ENCODE assay signal across 9 cellular contexts in genomic region chr17:2837147-2837561, GRCh38. TPM values are rescaled to one million over a fixed set of nuclear protein-coding genes. Genes with fewer than 3 reads are reported as not detected.
DNase-seq lines count a peak whose midpoint lies in the region; ATAC-seq lines count a peak whose summit lies in the region.
"Had no signal": no experiment of that assay in that cellular context is flagged by ENCODE, and none has a peak within 500 bp of the region (broad histone marks: within the 10 kb centered on the region; RNA-seq: fewer than 3 reads in every experiment).

No MANE protein-coding gene starts in this region.

- H3K9me2 ChIP-seq in Karpas-422 (replicated peaks; ENCODE audit: insufficient read depth, low read length), result no peaks in the 10 kb centered on the region

- H3K36me3 ChIP-seq in Karpas-422 (ENCODE audit: insufficient read depth, low read length), result no peaks in the 10 kb centered on the region
- H3K36me3 ChIP-seq: prostate gland had no signal

- H3K4me1 ChIP-seq in Karpas-422 (ENCODE audit: low read length), result peaks cover 10% of the 10 kb centered on the region
- H3K4me1 ChIP-seq: prostate gland, testis had no signal

- peak overlapping the region; percentile 23 for H3K4me2 ChIP-seq in Karpas-422 (ENCODE audit: low read depth, low read length, poor library complexity, severe bottlenecking)

- H3K27me3 ChIP-seq in Karpas-422 (ENCODE audit: low read length), result no peaks in the 10 kb centered on the region
- H3K27me3 ChIP-seq: testis had no signal

- ATAC-seq in GM19438 (IDR thresholded peaks at IDR 0.05; ENCODE audit: low read depth, unreplicated experiment) (peak; percentile 83), HG03280 (IDR thresholded peaks at IDR 0.05; ENCODE audit: unreplicated experiment) (no peak)
- ATAC-seq in stimulated activated memory B cell treated with anti-CD40 and anti-IgM and Interleukin-4, amounts not matched to agents 10 μg/mL and 1 μg/mL and 100 μg/mL, for 72 hours, result peak; percentile 100

- H4K20me1 ChIP-seq in Karpas-422 (ENCODE audit: insufficient read depth, low read depth, low read length), result no peaks in the 10 kb centered on the region

- peak overlapping the region; percentile 25 for H3K27ac Mint-ChIP-seq in stimulated activated memory B cell treated with anti-CD40 and anti-IgM and Interleukin-4, amounts not matched to agents 10 μg/mL and 1 μg/mL and 100 μg/mL, for 72 hours

- peaks cover 41% of the 10 kb centered on the region for H3K27me3 Mint-ChIP-seq in stimulated activated memory B cell treated with anti-CD40 and anti-IgM and Interleukin-4, amounts not matched to agents 10 μg/mL and 1 μg/mL and 100 μg/mL, for 72 hours

- DNase-seq in Karpas-422, result peak; percentile 83
- DNase-seq in activated naive CD4-positive, alpha-beta T cell treated with Interleukin-2 at 50 U/mL for 16 hours, result peak; percentile 46
- no peak for DNase-seq in DMS53 treated with DMSO at 0.1 percent for 48 hours (lab: John Stamatoyannopoulos, UW; ENCODE audit: unreplicated experiment)
- no peak for DNase-seq in KG1 (lab: John Stamatoyannopoulos, UW)
- DNase-seq: testis had no signal

- H3K36me3 Mint-ChIP-seq in stimulated activated memory B cell treated with anti-CD40 and anti-IgM and Interleukin-4, amounts not matched to agents 10 μg/mL and 1 μg/mL and 100 μg/mL, for 72 hours, result peaks cover 12% of the 10 kb centered on the region

- no peak overlapping the region for H3K4me3 ChIP-seq in Karpas-422 (ENCODE audit: low read length)
- H3K4me3 ChIP-seq: prostate gland, testis had no signal

- no peak overlapping the region for H3K27ac ChIP-seq in Karpas-422 (ENCODE audit: low read length)
- H3K27ac ChIP-seq: prostate gland, testis had no signal

- peaks cover 15% of the 10 kb centered on the region for H3K4me1 Mint-ChIP-seq in stimulated activated memory B cell treated with anti-CD40 and anti-IgM and Interleukin-4, amounts not matched to agents 10 μg/mL and 1 μg/mL and 100 μg/mL, for 72 hours

- no peaks in the 10 kb centered on the region for H3K79me2 ChIP-seq in Karpas-422 (ENCODE audit: low read length)

- H3K9me3 ChIP-seq in Karpas-422 (ENCODE audit: low read length), result no peaks in the 10 kb centered on the region
- H3K9me3 ChIP-seq: prostate gland, testis had no signal

- H3K9ac ChIP-seq in Karpas-422 (ENCODE audit: low read length), result no peak overlapping the region

- H2AFZ ChIP-seq in Karpas-422 (ENCODE audit: low read length), result no peak overlapping the region

- H3K9me3 Mint-ChIP-seq in stimulated activated memory B cell treated with anti-CD40 and anti-IgM and Interleukin-4, amounts not matched to agents 10 μg/mL and 1 μg/mL and 100 μg/mL, for 72 hours, result no peaks in the 10 kb centered on the region

- peak overlapping the region; percentile 3 for H3K4me3 Mint-ChIP-seq in stimulated activated memory B cell treated with anti-CD40 and anti-IgM and Interleukin-4, amounts not matched to agents 10 μg/mL and 1 μg/mL and 100 μg/mL, for 72 hours

RNA-seq across cellular contexts. Expression of gene RAP1GAP2, which starts 40.9 kb away (rescaled TPM):
- 6.0 and 11.7 TPM in 2 replicates for total RNA-seq in Karpas-422 (2014; rRNA removed; shearing (Covaris generic); ENCODE audit: low replicate concordance)

Comparison
In these comparisons a context has a peak if more than half of its experiments do, and no peak if none do; other contexts are left out.
1. DNase-seq: peak in Karpas-422 (single experiment) and activated naive CD4-positive, alpha-beta T cell treated with Interleukin-2 at 50 U/mL for 16 hours (single experiment); none in DMS53 treated with DMSO at 0.1 percent for 48 hours (single experiment) and KG1 (single experiment).